ENCODE assay signal across 17 cellular contexts in the genomic region with DNA sequence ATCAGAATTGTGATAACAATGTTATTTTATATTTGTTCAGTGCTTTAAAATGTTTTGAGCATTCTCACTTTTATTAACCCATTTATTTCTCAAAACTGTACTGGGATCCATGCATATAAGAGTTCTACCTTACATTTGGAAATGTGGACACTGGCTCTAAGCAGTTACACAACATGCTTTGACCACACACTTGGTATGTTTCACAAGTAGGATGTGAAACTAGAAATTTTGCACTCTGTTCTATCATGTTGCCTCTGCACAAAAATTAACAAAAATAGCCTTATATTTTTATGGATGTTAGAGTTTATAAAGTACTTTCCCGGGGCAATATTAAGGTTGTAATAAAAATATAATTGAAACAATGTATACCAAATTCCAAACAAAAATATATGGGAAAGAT.
"Had no signal": no experiment of that assay in that cellular context is flagged by ENCODE, and none has a peak within 500 bp of the region (broad histone marks: within the 10 kb centered on the region; RNA-seq: fewer than 3 reads in every experiment).

No MANE protein-coding gene starts in this region.

- ATAC-seq: heart right ventricle; naive thymus-derived CD8-positive, alpha-beta T cell; sciatic nerve; stimulated activated memory B cell treated with anti-CD40 and anti-IgM and Interleukin-4, amounts not matched to agents 10 μg/mL and 1 μg/mL and 100 μg/mL, for 72 hours; upper lobe of right lung had no signal

- DNase-seq: dorsolateral prefrontal cortex; effector CD8-positive, alpha-beta T cell; foreskin melanocyte; heart right ventricle; hypothalamus; kidney glomerular epithelial cell; mesendoderm; naive thymus-derived CD8-positive, alpha-beta T cell; posterior cingulate gyrus; spleen; stimulated activated CD4-positive, alpha-beta T cell treated with anti-CD3 and anti-CD28 coated beads, Interleukin-15, amount 100 ng/mL, for 24 hours; stimulated activated CD4-positive, alpha-beta T cell treated with anti-CD3 and anti-CD28 coated beads, Interleukin-1b, Interleukin-23, amount 100 ng/mL, for 48 hours; stimulated activated CD4-positive, alpha-beta T cell treated with anti-CD3 and anti-CD28 coated beads, Interleukin-4, amount 100 ng/mL, for 24 hours; testis; upper lobe of right lung had no signal
